In genomic region chr17:38669520-38669919, GRCh38 we compare ENCODE assay signal across 15 cellular contexts. TPM values are rescaled to one million over a fixed set of nuclear protein-coding genes. Genes with fewer than 3 reads are reported as not detected.
DNase-seq lines count a peak whose midpoint lies in the region; ATAC-seq and TF ChIP-seq lines count a peak whose summit lies in the region.
"Had no signal": no experiment of that assay in that cellular context is flagged by ENCODE, and none has a peak within 500 bp of the region (broad histone marks: within the 10 kb centered on the region; RNA-seq: fewer than 3 reads in every experiment).

No MANE protein-coding gene starts in this region.

- H3K36me3 Mint-ChIP-seq in dendritic cell treated with granulocyte-macrophage colony-stimulating factor and Interleukin-4, amounts not matched to agents 40 ng/mL and 50 ng/mL, for 4 days (ENCODE audit: low read depth) = peaks cover 12% of the 10 kb centered on the region

- no peak overlapping the region for H3K56ac ChIP-seq in IMR-90 (ENCODE audit: extremely low read depth, insufficient read depth, low read length)

- in situ Hi-C loops in IMR-90 (cut with MboI; ENCODE audit: low sequenced_read_pairs) = loop anchor here (10.0 kb wide), 2 partner anchors 105 to 315 kb away; partner anchors contain the start of gene SOCS7

- no peak overlapping the region for H2BK12ac ChIP-seq in neuronal stem cell (ENCODE audit: low read length)

- ATAC-seq in IMR-90 (ENCODE audit: low read depth) = no peak
- ATAC-seq in GM19324 (IDR thresholded peaks at IDR 0.05; ENCODE audit: low FRiP score, unreplicated experiment) = no peak
- ATAC-seq: GM12878, HCT116 had no signal

- intact Hi-C loops in IMR-90 (cut with micrococcal nuclease) = loop anchor here (5.0 kb wide), 2 partner anchors 157 to 227 kb away; no protein-coding TSS in a partner anchor
- intact Hi-C loops in dendritic cell treated with granulocyte-macrophage colony-stimulating factor and Interleukin-4, amounts not matched to agents 40 ng/mL and 50 ng/mL, for 4 days (cut with micrococcal nuclease) = loop anchor here (2.0 to 10.0 kb wide), 3 partner anchors 65 to 315 kb away; partner anchors contain the start of genes ARHGAP23 and SOCS7

- H3K9me1 ChIP-seq in IMR-90 (ENCODE audit: insufficient read depth, low read length) = no peaks in the 10 kb centered on the region

- no TSS peak for BruUV-seq in IMR-90 (replicated peaks; lab: Mats Ljungman, UMichigan)

- H3K4me1 ChIP-seq in IMR-90 (ENCODE audit: control insufficient read depth, insufficient read depth, low read length) (no peaks in the 10 kb centered on the region), neuronal stem cell (ENCODE audit: control insufficient read depth in 2 of 2, insufficient read depth in 1 of 2, low read depth in 1 of 2, low read length in 2 of 2) (peaks cover 17 to 20% of the 10 kb centered on the region in 2 donors), suprapubic skin (peaks cover 14% of the 10 kb centered on the region)

- no peak overlapping the region for H3K18ac ChIP-seq in IMR-90 (ENCODE audit: low read depth, low read length)
- H3K18ac ChIP-seq in neuronal stem cell (ENCODE audit: low read length) = peak overlapping the region; percentile 67

- H4K20me1 ChIP-seq in IMR-90 (ENCODE audit: insufficient read depth, low read length) = 0 out of 2 replicates have a peak, but pooled peaks cover 4% of the 10 kb centered on the region

- CTCF ChIA-PET in IMR-90 (lab: Yijun Ruan, JAX) = interaction anchor here (0.9 kb wide), 1 partner anchor 111 kb away, joined by 4 read pairs; no protein-coding TSS in a partner anchor

- no peak overlapping the region for H3K27ac ChIP-seq in IMR-90 (ENCODE audit: insufficient read depth, low read length)
- no peak overlapping the region for H3K27ac ChIP-seq in neuronal stem cell (replicated peaks; ENCODE audit: low read length)
- no peak overlapping the region for H3K27ac ChIP-seq in suprapubic skin
- H3K27ac ChIP-seq: HL-60 had no signal

- H3K9ac ChIP-seq in IMR-90 (ENCODE audit: low read depth, low read length) (no peak overlapping the region), neuronal stem cell (ENCODE audit: low read depth, low read length, poor library complexity) (peak overlapping the region; percentile 54)

- no peaks in the 10 kb centered on the region for H3K79me1 ChIP-seq in IMR-90 (ENCODE audit: low read depth in 1 of 2, low read length in 2 of 2)
- H3K79me1 ChIP-seq in neuronal stem cell (ENCODE audit: low read depth, low read length) = no peaks in the 10 kb centered on the region

- TF ChIP-seq POLR2A in IMR-90 (IDR thresholded peaks at IDR 0.05; ENCODE audit: low read depth, low read length) (no peak), suprapubic skin (IDR thresholded peaks at IDR 0.05) (no peak)

- H2BK15ac ChIP-seq in IMR-90 (ENCODE audit: low read depth, low read length) (no peak overlapping the region), neuronal stem cell (ENCODE audit: low read length) (peak overlapping the region; percentile 38)

- DNase-seq in IMR-90 (no peak), neuronal stem cell (ENCODE audit: low spot score) (no peak), NCI-H510A treated with DMSO at 0.1 percent for 48 hours (lab: John Stamatoyannopoulos, UW) (no peak), suprapubic skin (ENCODE audit: low spot score in 2 of 2) (no peak), GM20000 (ENCODE audit: low spot score) (no peak)
- DNase-seq: C1 segment of cervical spinal cord; Calu3; CD4-positive, alpha-beta T cell; DMS79 had no signal

- H3K4me2 ChIP-seq in IMR-90 (ENCODE audit: low read depth, low read length) = no peak overlapping the region
- H3K4me2 ChIP-seq in neuronal stem cell (ENCODE audit: insufficient read depth, low read length, poor library complexity, severe bottlenecking) = no peak overlapping the region

- H3K4me3 ChIP-seq in IMR-90 (ENCODE audit: insufficient read depth, low read depth, low read length) (no peak overlapping the region), neuronal stem cell (ENCODE audit: low read length in 2 of 2) (no peak overlapping the region), suprapubic skin (no peak overlapping the region)
- H3K4me3 ChIP-seq: GM12878 had no signal

- TF ChIP-seq RAD21 in IMR-90 (IDR thresholded peaks at IDR 0.05; ENCODE audit: low read length) = no peak

- peaks cover 66% of the 10 kb centered on the region for H3K27me3 ChIP-seq in IMR-90 (ENCODE audit: control insufficient read depth, insufficient read depth, low read length)
- peaks cover 6 to 43% (median 42%) of the 10 kb centered on the region in 3 experiments for H3K27me3 ChIP-seq in neuronal stem cell (ENCODE audit: control insufficient read depth in 3 of 3, insufficient read depth in 3 of 3, low read depth in 1 of 3, low read length in 3 of 3)
- peaks cover 54% of the 10 kb centered on the region for H3K27me3 ChIP-seq in suprapubic skin

- POLR2A ChIA-PET in IMR-90 (lab: Charles Lee; ENCODE audit: unreplicated experiment) = no interaction called here

- H4K5ac ChIP-seq in IMR-90 (ENCODE audit: low read depth, low read length) = no peak overlapping the region

- no peak for TF ChIP-seq CTCF in IMR-90 (conservative IDR thresholded peaks at IDR 0.05; ENCODE audit: low read depth, low read length)
- TF ChIP-seq CTCF in suprapubic skin (IDR thresholded peaks at IDR 0.05) = no peak
- TF ChIP-seq CTCF in GM20000 (IDR thresholded peaks at IDR 0.05; ENCODE audit: extremely low read depth, missing control alignments) = no peak

- H2BK5ac ChIP-seq in IMR-90 (ENCODE audit: low read depth, low read length, poor library complexity, severe bottlenecking) (no peak overlapping the region), neuronal stem cell (ENCODE audit: low read length) (no peak overlapping the region)

- no peak overlapping the region for H2AK5ac ChIP-seq in IMR-90 (ENCODE audit: low read depth, low read length)
- H2AK5ac ChIP-seq in neuronal stem cell (ENCODE audit: low read depth, low read length) = peak overlapping the region; percentile 60

- H4K91ac ChIP-seq in IMR-90 (ENCODE audit: insufficient read depth, low read depth, low read length) = no peak overlapping the region
- H4K91ac ChIP-seq in neuronal stem cell (ENCODE audit: low read depth, low read length, poor library complexity) = no peak overlapping the region

- TF ChIP-seq EP300 in suprapubic skin (IDR thresholded peaks at IDR 0.05) = no peak

- peaks cover 46% of the 10 kb centered on the region for H3K4me1 Mint-ChIP-seq in dendritic cell treated with granulocyte-macrophage colony-stimulating factor and Interleukin-4, amounts not matched to agents 40 ng/mL and 50 ng/mL, for 4 days (ENCODE audit: low read depth)

- dilution Hi-C loops in IMR-90 (cut with HindIII; ENCODE audit: low sequenced_read_pairs, unreplicated experiment) = no loop called here

- no peak overlapping the region for H3K4ac ChIP-seq in IMR-90 (ENCODE audit: low read depth, low read length)
- no peak overlapping the region for H3K4ac ChIP-seq in neuronal stem cell (ENCODE audit: low read length)

- H3K14ac ChIP-seq in IMR-90 (replicated peaks; ENCODE audit: low read depth, low read length) = no peak overlapping the region
- H3K14ac ChIP-seq in neuronal stem cell (ENCODE audit: low read length) = no peak overlapping the region

- H3K9me3 Mint-ChIP-seq in dendritic cell treated with granulocyte-macrophage colony-stimulating factor and Interleukin-4, amounts not matched to agents 40 ng/mL and 50 ng/mL, for 4 days = no peaks in the 10 kb centered on the region
- H3K9me3 Mint-ChIP-seq: CD4-positive, alpha-beta T cell had no signal

- peak overlapping the region; percentile 37 for H2AK9ac ChIP-seq in IMR-90 (replicated peaks; ENCODE audit: low read depth, low read length, poor library complexity)

- H3K9me3 ChIP-seq in IMR-90 (ENCODE audit: control insufficient read depth, insufficient read depth, low read length) (no peaks in the 10 kb centered on the region), neuronal stem cell (replicated peaks in 1 of 2; ENCODE audit: control insufficient read depth in 2 of 2, insufficient read depth in 1 of 2, low read depth in 1 of 2, low read length in 2 of 2) (no peaks in the 10 kb centered on the region), suprapubic skin (no peaks in the 10 kb centered on the region)

- no peak overlapping the region for H2AFZ ChIP-seq in IMR-90 (replicated peaks; ENCODE audit: low read length, poor library complexity)
- H2AFZ ChIP-seq in neuronal stem cell (ENCODE audit: low read length) = no peak overlapping the region

- H3K27ac Mint-ChIP-seq in dendritic cell treated with granulocyte-macrophage colony-stimulating factor and Interleukin-4, amounts not matched to agents 40 ng/mL and 50 ng/mL, for 4 days = peak overlapping the region; percentile 59
- H3K27ac Mint-ChIP-seq: B cell; CD4-positive, alpha-beta T cell had no signal

- peaks cover 72% of the 10 kb centered on the region for H3K27me3 Mint-ChIP-seq in dendritic cell treated with granulocyte-macrophage colony-stimulating factor and Interleukin-4, amounts not matched to agents 40 ng/mL and 50 ng/mL, for 4 days

- H2BK120ac ChIP-seq in IMR-90 (ENCODE audit: low read depth, low read length) = no peak overlapping the region
- no peak overlapping the region for H2BK120ac ChIP-seq in neuronal stem cell (ENCODE audit: low read depth, low read length)

- H3K23ac ChIP-seq in IMR-90 (ENCODE audit: low read depth, low read length) = no peak overlapping the region
- no peak overlapping the region for H3K23ac ChIP-seq in neuronal stem cell (ENCODE audit: low read depth, low read length, poor library complexity)

- no peak overlapping the region for H4K8ac ChIP-seq in IMR-90 (ENCODE audit: low read depth in 2 of 2, low read length in 2 of 2)
- H4K8ac ChIP-seq in neuronal stem cell (ENCODE audit: low read depth, low read length) = no peak overlapping the region

- no peak overlapping the region for H3K4me3 Mint-ChIP-seq in dendritic cell treated with granulocyte-macrophage colony-stimulating factor and Interleukin-4, amounts not matched to agents 40 ng/mL and 50 ng/mL, for 4 days
- H3K4me3 Mint-ChIP-seq: B cell had no signal

- H3K36me3 ChIP-seq in IMR-90 (ENCODE audit: control insufficient read depth, insufficient read depth, low read length) (no peaks in the 10 kb centered on the region), neuronal stem cell (replicated peaks in 1 of 2; ENCODE audit: control insufficient read depth in 2 of 2, insufficient read depth in 2 of 2, low read length in 2 of 2) (no peaks in the 10 kb centered on the region), suprapubic skin (no peaks in the 10 kb centered on the region)

- 14% methylated on average over 4 of the region's 6 CpGs; no CpG with 5 or more reads in 1 of the 2 experiments for WGBS in IMR-90 (ENCODE audit: extremely low coverage in 2 of 2, insufficient read length in 1 of 2), 2 experiments
- no CpG with 5 or more reads among the region's 6 CpGs for WGBS in neuronal stem cell (ENCODE audit: extremely low coverage in 2 of 2, insufficient read length in 2 of 2, insufficient replicate concordance in 1 of 2), 2 donors
- 27% methylated on average over 6 of the region's 6 CpGs for WGBS in suprapubic skin

- H2BK20ac ChIP-seq in IMR-90 (ENCODE audit: low read depth, low read length) = no peak overlapping the region

RNA-seq across cellular contexts. Expression of gene EPOP, which starts 5.2 kb away (rescaled TPM):
- total RNA-seq in IMR-90 (2012; rRNA removed) (0.28 and 0.36 TPM in 2 replicates), suprapubic skin (1 to 10 TPM in 3 of 4 donors, under 1 TPM in 1; 0.80 to 6.1 (median 3.2) TPM)
- 0.80 and 0.82 TPM in 2 replicates for polyA plus RNA-seq in IMR-90 (2012; rRNA removed)
- polyA plus RNA-seq in IMR-90 (2012; cell fraction: cytosol; rRNA removed) = 0.77 and 0.79 TPM in 2 replicates
- polyA plus RNA-seq in IMR-90 (2012; cell fraction: nucleus; rRNA removed; ENCODE audit: low replicate concordance) = 0.49 and 0.57 TPM in 2 replicates
- polyA plus RNA-seq in neuronal stem cell (2013, experiment 1 of 2) = 17.0 TPM
- polyA plus RNA-seq in neuronal stem cell (2013, experiment 2 of 2) = 16.8 TPM

RNA-seq across cellular contexts. Expression of gene MLLT6, which starts 35.6 kb away (rescaled TPM):
- total RNA-seq in IMR-90 (2012; rRNA removed) (7.2 and 7.5 TPM in 2 replicates), suprapubic skin (100 to 1,000 TPM in 1 of 4 donors, 10 to 100 TPM in 3; 62.7 to 136 (median 79.0) TPM)
- 21.2 and 22.7 TPM in 2 replicates for polyA plus RNA-seq in IMR-90 (2012; rRNA removed)
- polyA plus RNA-seq in IMR-90 (2012; cell fraction: cytosol; rRNA removed) = 6.7 and 12.1 TPM in 2 replicates
- polyA plus RNA-seq in IMR-90 (2012; cell fraction: nucleus; rRNA removed; ENCODE audit: low replicate concordance) = 94.6 and 103 TPM in 2 replicates
- 14.2 TPM for polyA plus RNA-seq in neuronal stem cell (2013, experiment 1 of 2)
- polyA plus RNA-seq in neuronal stem cell (2013, experiment 2 of 2) = 14.1 TPM
